2 cellular contexts compared by ENCODE assay signal in the genomic region with DNA sequence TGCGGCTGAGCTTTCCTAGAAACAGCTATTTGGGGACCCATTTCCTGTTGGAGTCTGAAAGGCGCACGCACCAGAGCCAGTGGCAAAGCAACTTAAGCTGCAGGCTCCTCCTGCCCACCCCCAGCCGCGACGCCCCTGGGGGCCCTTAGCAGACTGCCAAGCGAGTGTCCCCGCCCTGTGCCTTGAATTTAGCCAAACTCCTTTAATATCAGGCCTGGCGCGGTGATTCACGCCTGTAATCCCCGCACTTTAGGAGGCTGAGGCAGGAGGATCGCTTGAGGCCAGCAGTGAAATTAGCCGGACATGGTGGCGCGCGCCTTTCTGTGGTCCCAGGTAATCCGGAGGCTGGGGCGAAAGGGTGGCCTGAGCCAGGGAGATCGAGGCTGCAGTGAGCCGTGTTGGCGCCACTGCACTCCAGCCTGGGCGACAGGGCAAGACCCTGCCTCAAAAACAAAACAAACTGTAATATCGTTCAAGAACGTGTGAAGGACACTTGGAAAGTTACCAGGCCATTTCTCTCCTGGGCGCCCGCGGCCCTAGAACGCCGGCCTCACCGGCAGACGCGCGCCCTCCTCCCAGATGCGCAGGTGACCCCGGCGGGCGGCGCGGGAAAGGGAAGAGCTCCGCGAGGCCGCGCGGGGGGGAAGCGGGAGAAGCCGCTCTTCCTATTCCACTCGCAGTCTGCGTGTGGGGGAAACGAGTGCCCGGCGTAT.
A peak's percentile ranks its signal among the peaks of the same experiment; 100 is the strongest.
TF ChIP-seq lines count a peak whose summit lies in the region.

No MANE protein-coding gene starts in this region.

TF ChIP-seq in SK-N-SH, 30 proteins besides CTCF, POLR2A, EP300 and RAD21:
- no peak for TF ChIP-seq MXI1 (IDR thresholded peaks at IDR 0.05; ENCODE audit: low read depth, low read length)
- no peak for TF ChIP-seq YY1 (IDR thresholded peaks at IDR 0.05; ENCODE audit: low read depth)
- TF ChIP-seq PBX3 (IDR thresholded peaks at IDR 0.05) = no peak
- TF ChIP-seq FOSL2 (IDR thresholded peaks at IDR 0.05; ENCODE audit: borderline replicate concordance, low read depth) = no peak
- TF ChIP-seq USF1 (IDR thresholded peaks at IDR 0.05; ENCODE audit: borderline replicate concordance, low read depth) = no peak
- no peak for TF ChIP-seq RFX5 (IDR thresholded peaks at IDR 0.05; ENCODE audit: low read length)
- no peak for TF ChIP-seq NRF1 (IDR thresholded peaks at IDR 0.05; ENCODE audit: low read depth, low read length)
- no peak for TF ChIP-seq FOXJ3 (CRISPR knock-in tag; IDR thresholded peaks at IDR 0.05)
- TF ChIP-seq TAF1 (IDR thresholded peaks at IDR 0.05; ENCODE audit: borderline replicate concordance, low read depth, low read length) = no peak
- no peak for TF ChIP-seq EZH2phosphoT487 (IDR thresholded peaks at IDR 0.05; ENCODE audit: borderline replicate concordance, low read depth)
- TF ChIP-seq, protein P1, sequence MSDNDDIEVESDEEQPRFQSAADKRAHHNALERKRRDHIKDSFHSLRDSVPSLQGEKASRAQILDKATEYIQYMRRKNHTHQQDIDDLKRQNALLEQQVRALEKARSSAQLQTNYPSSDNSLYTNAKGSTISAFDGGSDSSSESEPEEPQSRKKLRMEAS (IDR thresholded peaks at IDR 0.05; ENCODE audit: low read depth) = no peak
- TF ChIP-seq USF2 (IDR thresholded peaks at IDR 0.05; ENCODE audit: borderline replicate concordance, low read depth, low read length) = no peak
- no peak for TF ChIP-seq GATA2 (CRISPR knock-in tag; IDR thresholded peaks at IDR 0.05)
- no peak for TF ChIP-seq TEAD4 (IDR thresholded peaks at IDR 0.05; ENCODE audit: borderline replicate concordance, insufficient read depth)
- no peak for TF ChIP-seq REST (IDR thresholded peaks at IDR 0.05; ENCODE audit: low read depth, low read length)

TF ChIP-seq in H1, 55 proteins besides CTCF, POLR2A, EP300 and RAD21:
- TF ChIP-seq KDM1A (IDR thresholded peaks at IDR 0.05; ENCODE audit: borderline replicate concordance, low read length) = peak; percentile 78; the same call in 1 of the 2 replicates
- TF ChIP-seq E2F6 (IDR thresholded peaks at IDR 0.05) = peak; percentile 84
- TF ChIP-seq EZH2 (IDR thresholded peaks at IDR 0.05; ENCODE audit: low read depth, low read length, severe bottlenecking) = no peak
- TF ChIP-seq SUZ12 (IDR thresholded peaks at IDR 0.05; ENCODE audit: low read length) = peak; percentile 56; the same call in 1 of the 2 replicates
- no peak for TF ChIP-seq MAFK (IDR thresholded peaks at IDR 0.05; ENCODE audit: low read depth, low read length)
